ENCODE assay signal across 17 cellular contexts in genomic region chr2:222973733-222974132, GRCh38.
A peak's percentile ranks its signal among the peaks of the same experiment; 100 is the strongest.
DNase-seq lines count a peak whose midpoint lies in the region; ATAC-seq, FAIRE-seq and TF ChIP-seq lines count a peak whose summit lies in the region.
"Had no signal": no experiment of that assay in that cellular context is flagged by ENCODE, and none has a peak within 500 bp of the region (broad histone marks: within the 10 kb centered on the region; RNA-seq: fewer than 3 reads in every experiment).

No MANE protein-coding gene starts in this region.

- H3K27me3 ChIP-seq in SK-N-SH (ENCODE audit: insufficient read depth) (no peaks in the 10 kb centered on the region), IMR-90 (ENCODE audit: control insufficient read depth, insufficient read depth, low read length) (no peaks in the 10 kb centered on the region), H1 (replicated peaks in 1 of 4; ENCODE audit: control insufficient read depth in 3 of 4, extremely low read depth in 1 of 4, insufficient read depth in 3 of 4, low read length in 3 of 4) (peaks cover 0 to 3% (median 0%) of the 10 kb centered on the region in 4 experiments; a peak in 1 of 7 replicates), hepatocyte (no peaks in the 10 kb centered on the region)

- no peaks in the 10 kb centered on the region for H3K23me2 ChIP-seq in H1 (ENCODE audit: low read depth, low read length)

- H2AK9ac ChIP-seq in IMR-90 (replicated peaks; ENCODE audit: low read depth, low read length, poor library complexity): no peak overlapping the region

- intact Hi-C loops in IMR-90 (cut with micrococcal nuclease): loop anchor here (2.0 kb wide), 1 partner anchor 825 kb away; no protein-coding TSS in a partner anchor

- H3K4ac ChIP-seq in IMR-90 (ENCODE audit: low read depth, low read length): peak overlapping the region; percentile 7; the same call in 1 of the 2 replicates
- no peak overlapping the region for H3K4ac ChIP-seq in H1 (replicated peaks; ENCODE audit: insufficient read length, low read depth, low read length)

- H3K56ac ChIP-seq in IMR-90 (ENCODE audit: extremely low read depth, insufficient read depth, low read length) (no peak overlapping the region), H1 (replicated peaks; ENCODE audit: insufficient read length, low read depth, low read length) (no peak overlapping the region)

- H4K8ac ChIP-seq in IMR-90 (ENCODE audit: low read depth in 2 of 2, low read length in 2 of 2): no peak overlapping the region
- H4K8ac ChIP-seq in H1 (ENCODE audit: extremely low read depth, insufficient read depth, low read length): no peak overlapping the region

- H2BK15ac ChIP-seq in IMR-90 (ENCODE audit: low read depth, low read length) (peak overlapping the region; percentile 11; the same call in 1 of the 3 replicates), H1 (ENCODE audit: low read length) (no peak overlapping the region)

- H3K18ac ChIP-seq in IMR-90 (ENCODE audit: low read depth, low read length) (no peak overlapping the region), H1 (ENCODE audit: extremely low read depth, low read length) (no peak overlapping the region)

- TF ChIP-seq POLR2A in IMR-90 (IDR thresholded peaks at IDR 0.05; ENCODE audit: low read depth, low read length) (no peak), H1 (IDR thresholded peaks at IDR 0.05; ENCODE audit: control extremely low read depth in 1 of 2, low read depth in 2 of 2, low read length in 2 of 2) (no peak)

- POLR2A ChIA-PET in SK-N-SH (lab: Yijun Ruan, JAX) (no interaction called here), IMR-90 (lab: Charles Lee; ENCODE audit: unreplicated experiment) (no interaction called here), H1 (lab: Charles Lee; ENCODE audit: partially characterized antibody) (no interaction called here)

- H2BK12ac ChIP-seq in H1 (ENCODE audit: low read depth, low read length): no peak overlapping the region

- H4K20me1 ChIP-seq in SK-N-SH (ENCODE audit: insufficient read depth) (no peaks in the 10 kb centered on the region), IMR-90 (ENCODE audit: insufficient read depth, low read length) (no peaks in the 10 kb centered on the region), H1 (replicated peaks in 1 of 2; ENCODE audit: control insufficient read depth in 1 of 2, insufficient read depth in 2 of 2, low read length in 2 of 2) (no peaks in the 10 kb centered on the region), hepatocyte (ENCODE audit: insufficient read depth, poor library complexity, severe bottlenecking) (no peaks in the 10 kb centered on the region)

- peak; percentile 23 for DNase-seq in SK-N-SH
- no peak for DNase-seq in IMR-90
- DNase-seq in H1 (ENCODE audit: low read depth in 1 of 2, low spot score in 2 of 2): no peak
- DNase-seq in hepatocyte (ENCODE audit: low spot score): no peak
- DNase-seq: C1 segment of cervical spinal cord; CD4-positive, alpha-beta memory T cell; COR-L47; DMS53; DMS79 treated with DMSO at 0.1 percent for 48 hours; GF-D8 had no signal

- H3K4me1 ChIP-seq in SK-N-SH (ENCODE audit: control insufficient read depth in 1 of 2, insufficient read depth in 2 of 2, low read depth in 1 of 2, low read length in 1 of 2) (peaks cover 6 to 7% of the 10 kb centered on the region in 2 experiments; a peak in 3 of 4 replicates), IMR-90 (ENCODE audit: control insufficient read depth, insufficient read depth, low read length) (peaks cover 6% of the 10 kb centered on the region), H1 (replicated peaks in 1 of 4; ENCODE audit: control insufficient read depth in 3 of 4, insufficient read depth in 4 of 4, low read length in 3 of 4) (no peaks in the 10 kb centered on the region), hepatocyte (ENCODE audit: insufficient read depth) (no peaks in the 10 kb centered on the region)
- H3K4me1 ChIP-seq: HAP-1 had no signal

- H4K91ac ChIP-seq in IMR-90 (ENCODE audit: insufficient read depth, low read depth, low read length) (no peak overlapping the region; the same call in 1 of the 2 replicates), H1 (replicated peaks; ENCODE audit: insufficient read length, low read length) (no peak overlapping the region)

- no peak overlapping the region for H2AK5ac ChIP-seq in IMR-90 (ENCODE audit: low read depth, low read length)
- no peak overlapping the region for H2AK5ac ChIP-seq in H1 (ENCODE audit: low read depth, low read length)

- CTCF ChIA-PET in SK-N-SH (lab: Yijun Ruan, JAX): interaction anchor here (0.7 to 3.4 kb wide), 4 partner anchors 9 to 826 kb away, joined by 3 to 69 read pairs (median 21); no protein-coding TSS in a partner anchor
- CTCF ChIA-PET in IMR-90 (lab: Yijun Ruan, JAX): no interaction called here
- CTCF ChIA-PET in H1 (lab: Charles Lee; ENCODE audit: partially characterized antibody): interaction anchor here (0.6 to 2.1 kb wide), 4 partner anchors 129 to 1616 kb away, joined by 3 to 7 read pairs (median 4); no protein-coding TSS in a partner anchor

- no peaks in the 10 kb centered on the region for H3F3A ChIP-seq in SK-N-SH (replicated peaks; ENCODE audit: insufficient read depth)

- H3K9me3 ChIP-seq in SK-N-SH: no peaks in the 10 kb centered on the region
- H3K9me3 ChIP-seq in IMR-90 (ENCODE audit: control insufficient read depth, insufficient read depth, low read length): no peaks in the 10 kb centered on the region
- H3K9me3 ChIP-seq in H1 (ENCODE audit: insufficient read depth in 2 of 2, low read depth in 1 of 2, low read length in 1 of 2): no peaks in the 10 kb centered on the region
- no peaks in the 10 kb centered on the region for H3K9me3 ChIP-seq in hepatocyte (ENCODE audit: low read depth)
- H3K9me3 ChIP-seq: HAP-1 had no signal

- H3K4me3 ChIP-seq in SK-N-SH (ENCODE audit: low read depth in 2 of 2, low read length in 1 of 2) (no peak overlapping the region), IMR-90 (ENCODE audit: insufficient read depth, low read depth, low read length) (no peak overlapping the region), H1 (ENCODE audit: extremely low read depth in 1 of 4, insufficient read depth in 2 of 4, low read depth in 3 of 4, low read length in 4 of 4) (no peak overlapping the region), hepatocyte (no peak overlapping the region)
- H3K4me3 ChIP-seq: GM23338, HAP-1 had no signal

- H2BK5ac ChIP-seq in IMR-90 (ENCODE audit: low read depth, low read length, poor library complexity, severe bottlenecking): no peak overlapping the region
- no peak overlapping the region for H2BK5ac ChIP-seq in H1 (ENCODE audit: low read depth, low read length)

- dilution Hi-C loops in IMR-90 (cut with HindIII; ENCODE audit: low sequenced_read_pairs, unreplicated experiment): no loop called here

- H3K36me3 ChIP-seq in SK-N-SH (replicated peaks in 1 of 2; ENCODE audit: control insufficient read depth in 1 of 2, insufficient read depth in 2 of 2, low read length in 1 of 2) (no peaks in the 10 kb centered on the region), IMR-90 (ENCODE audit: control insufficient read depth, insufficient read depth, low read length) (no peaks in the 10 kb centered on the region), H1 (ENCODE audit: control insufficient read depth in 2 of 4, insufficient read depth in 4 of 4, low read length in 3 of 4) (no peaks in the 10 kb centered on the region), hepatocyte (replicated peaks; ENCODE audit: insufficient read depth, low read depth) (no peaks in the 10 kb centered on the region)
- H3K36me3 ChIP-seq: HAP-1 had no signal

- H3K23ac ChIP-seq in IMR-90 (ENCODE audit: low read depth, low read length): no peak overlapping the region
- H3K23ac ChIP-seq in H1 (ENCODE audit: insufficient read length): no peak overlapping the region

- no peaks in the 10 kb centered on the region for H3K9me1 ChIP-seq in IMR-90 (ENCODE audit: insufficient read depth, low read length)

- in situ Hi-C loops in IMR-90 (cut with MboI; ENCODE audit: low sequenced_read_pairs): loop anchor here (10.0 kb wide), 2 partner anchors 631 to 821 kb away; partner anchors contain the start of gene SCG2

- no peak for TF ChIP-seq RAD21 in SK-N-SH (IDR thresholded peaks at IDR 0.05; ENCODE audit: low read length)
- no peak for TF ChIP-seq RAD21 in IMR-90 (IDR thresholded peaks at IDR 0.05; ENCODE audit: low read length)
- no peak for TF ChIP-seq RAD21 in H1 (IDR thresholded peaks at IDR 0.05 in 1 of 2, conservative IDR thresholded peaks at IDR 0.05 in 1 of 2; ENCODE audit: low read depth in 2 of 2, low read length in 2 of 2)

- no peak for FAIRE-seq in H1 (lab: Jason Lieb, UNC)
- FAIRE-seq: GM12891, GM18507, H54 had no signal

- H3K9ac ChIP-seq in SK-N-SH (no peak overlapping the region), IMR-90 (ENCODE audit: low read depth, low read length) (no peak overlapping the region), H1 (replicated peaks in 1 of 4; ENCODE audit: extremely low read depth in 1 of 4, low read depth in 3 of 4, low read length in 3 of 4) (no peak overlapping the region)

- WGBS in SK-N-SH (ENCODE audit: low lambda C conversion rate): 89% methylated on average over 2 of the region's 2 CpGs
- WGBS in IMR-90 (ENCODE audit: extremely low coverage in 2 of 2, insufficient read length in 1 of 2), 2 experiments: no CpG with 5 or more reads among the region's 2 CpGs
- WGBS in H1 (ENCODE audit: extremely low coverage in 1 of 2, insufficient coverage in 1 of 2, insufficient read length in 1 of 2, insufficient replicate concordance in 2 of 2, low coverage in 1 of 2, low lambda C conversion rate in 2 of 2, missing lambda C conversion rate in 1 of 2), 2 experiments: 94% methylated on average over 2 of the region's 2 CpGs; no CpG with 5 or more reads in 1 of the 2 experiments
- WGBS in hepatocyte (ENCODE audit: low lambda C conversion rate, missing lambda C conversion rate): 98% methylated on average over 2 of the region's 2 CpGs

- ATAC-seq in SK-N-SH treated with all-trans-retinoic acid at 6 μM for 48 hours (no peak), IMR-90 (ENCODE audit: low read depth) (no peak), HG03354 (IDR thresholded peaks at IDR 0.05; ENCODE audit: poor library complexity, severe bottlenecking, unreplicated experiment) (no peak)
- ATAC-seq: GM23338 had no signal

- no peak overlapping the region for H3K4me2 ChIP-seq in SK-N-SH
- H3K4me2 ChIP-seq in IMR-90 (ENCODE audit: low read depth, low read length): no peak overlapping the region
- no peak overlapping the region for H3K4me2 ChIP-seq in H1 (ENCODE audit: insufficient read depth in 1 of 2, low read depth in 2 of 2, low read length in 2 of 2)
- H3K4me2 ChIP-seq in hepatocyte: no peak overlapping the region
- H3K4me2 ChIP-seq: GM23338 had no signal

- BruUV-seq in IMR-90 (replicated peaks; lab: Mats Ljungman, UMichigan): no TSS peak

- no peaks in the 10 kb centered on the region for H3K79me2 ChIP-seq in SK-N-SH (ENCODE audit: insufficient read depth)
- no peaks in the 10 kb centered on the region for H3K79me2 ChIP-seq in H1 (ENCODE audit: control insufficient read depth in 1 of 2, insufficient read depth in 2 of 2, low read length in 2 of 2)
- H3K79me2 ChIP-seq in hepatocyte: no peaks in the 10 kb centered on the region

- H2BK20ac ChIP-seq in IMR-90 (ENCODE audit: low read depth, low read length) (no peak overlapping the region), H1 (ENCODE audit: low read length) (no peak overlapping the region)

- H2BK120ac ChIP-seq in IMR-90 (ENCODE audit: low read depth, low read length) (peak overlapping the region; percentile 27; the same call in 1 of the 2 replicates), H1 (replicated peaks; ENCODE audit: low read depth, low read length) (no peak overlapping the region)

- H3K79me1 ChIP-seq in IMR-90 (ENCODE audit: low read depth in 1 of 2, low read length in 2 of 2) (no peaks in the 10 kb centered on the region), H1 (ENCODE audit: low read depth, low read length) (no peaks in the 10 kb centered on the region)

- TF ChIP-seq CTCF in SK-N-SH (IDR thresholded peaks at IDR 0.05): no peak
- no peak for TF ChIP-seq CTCF in IMR-90 (conservative IDR thresholded peaks at IDR 0.05; ENCODE audit: low read depth, low read length)
- TF ChIP-seq CTCF in H1 (IDR thresholded peaks at IDR 0.05; ENCODE audit: control extremely low read depth in 1 of 3, insufficient read depth in 1 of 3, low read depth in 1 of 3, low read length in 3 of 3): no peak
- TF ChIP-seq CTCF in hepatocyte (IDR thresholded peaks at IDR 0.05; ENCODE audit: poor library complexity): no peak

- TF ChIP-seq EP300 in SK-N-SH (IDR thresholded peaks at IDR 0.05; ENCODE audit: borderline replicate concordance in 1 of 2, low read depth in 1 of 2, low read length in 1 of 2) (no peak), H1 (IDR thresholded peaks at IDR 0.05; ENCODE audit: borderline replicate concordance in 1 of 2, low read depth in 2 of 2, low read length in 2 of 2) (no peak)

- no peak overlapping the region for H4K5ac ChIP-seq in IMR-90 (ENCODE audit: low read depth, low read length)
- no peak overlapping the region for H4K5ac ChIP-seq in H1 (ENCODE audit: insufficient read length, low read depth, low read length)

- H2AFZ ChIP-seq in SK-N-SH (ENCODE audit: low read depth) (no peak overlapping the region; the same call in 1 of the 2 replicates), IMR-90 (replicated peaks; ENCODE audit: low read length, poor library complexity) (no peak overlapping the region), H1 (ENCODE audit: low read length) (0 out of 2 replicates have a peak overlapping the region, but pooled peaks have one; percentile 36), hepatocyte (no peak overlapping the region)
- H2AFZ ChIP-seq: GM23338 had no signal

- H3K14ac ChIP-seq in IMR-90 (replicated peaks; ENCODE audit: low read depth, low read length) (peak overlapping the region; percentile 57), H1 (ENCODE audit: insufficient read length) (no peak overlapping the region)

- H3K9me2 ChIP-seq in SK-N-SH (no peaks in the 10 kb centered on the region), hepatocyte (replicated peaks; ENCODE audit: insufficient read depth) (no peaks in the 10 kb centered on the region)

- H3K27ac ChIP-seq in SK-N-SH (ENCODE audit: low read depth in 2 of 2, low read length in 1 of 2) (peak overlapping the region; percentile 8 to 32; a peak in 2 of 4 replicates), IMR-90 (ENCODE audit: insufficient read depth, low read length) (no peak overlapping the region), H1 (ENCODE audit: low read depth, low read length) (no peak overlapping the region), hepatocyte (no peak overlapping the region)

Comparison
In these comparisons a context has a peak if more than half of its experiments do, and no peak if none do; other contexts are left out.
1. H3K27ac ChIP-seq: peak in SK-N-SH (2 of 2); none in IMR-90 (single experiment), H1 (single experiment) and hepatocyte (single experiment).